19 cellular contexts compared by ENCODE assay signal in the genomic region with DNA sequence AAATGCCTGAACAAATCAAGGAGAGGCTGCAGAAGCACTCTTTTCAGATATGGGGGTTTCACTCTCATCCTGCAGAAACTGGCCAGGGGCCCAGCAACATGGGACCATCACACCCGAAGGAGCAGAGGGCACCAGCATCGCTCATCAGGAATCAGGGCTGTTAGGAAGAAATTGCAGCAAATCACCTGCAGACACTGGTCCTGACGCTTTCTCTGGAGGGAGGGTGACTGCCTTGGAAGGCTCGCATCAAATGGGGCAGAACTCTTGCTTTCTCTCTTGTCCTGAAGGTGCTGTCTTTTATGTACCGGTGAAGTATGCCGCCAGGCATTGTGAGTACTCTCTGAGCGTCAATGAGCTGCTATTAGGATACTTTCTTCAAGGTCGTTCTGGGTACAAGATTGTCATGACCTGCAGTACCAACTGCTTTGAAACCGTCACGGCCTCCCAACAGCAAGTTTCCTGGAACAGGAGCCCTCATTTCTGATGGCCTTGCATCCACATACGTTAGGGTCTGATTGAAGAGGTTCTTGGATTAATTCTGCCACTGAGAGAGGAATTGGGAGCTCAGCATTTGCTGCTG.
"Had no signal": no experiment of that assay in that cellular context is flagged by ENCODE, and none has a peak within 500 bp of the region (broad histone marks: within the 10 kb centered on the region; RNA-seq: fewer than 3 reads in every experiment).

No MANE protein-coding gene starts in this region.

- H3K36me3 Mint-ChIP-seq: natural killer cell treated with Interleukin-12 subunit alpha and Interleukin-12 subunit beta and Interleukin-15 and Interleukin-18, amount 100 ng/mL, for 72 hours; stimulated activated memory B cell treated with anti-CD40 and anti-IgM and Interleukin-4, amounts not matched to agents 10 μg/mL and 1 μg/mL and 100 μg/mL, for 72 hours had no signal

- H3K4me1 ChIP-seq: psoas muscle, thyroid gland had no signal

- H3K9me3 ChIP-seq: psoas muscle, thyroid gland had no signal

- H3K27me3 ChIP-seq: dorsolateral prefrontal cortex, thyroid gland had no signal

- H3K4me1 Mint-ChIP-seq: activated CD4-positive, alpha-beta T cell treated with anti-CD3 and anti-CD28 coated beads for 36 hours; stimulated activated memory B cell treated with anti-CD40 and anti-IgM and Interleukin-4, amounts not matched to agents 10 μg/mL and 1 μg/mL and 100 μg/mL, for 72 hours had no signal

- H3K27ac Mint-ChIP-seq: activated CD4-positive, alpha-beta T cell treated with anti-CD3 and anti-CD28 coated beads for 36 hours; activated CD8-positive, alpha-beta T cell treated with anti-CD3 and anti-CD28 coated beads for 36 hours; activated naive CD4-positive, alpha-beta T cell treated with anti-CD3 and anti-CD28 coated beads for 36 hours; activated T-helper 1 cell treated with anti-CD3 and anti-CD28 coated beads, Interleukin-12 subunit alpha, Interleukin-12 subunit beta, Interleukin-2, Interleukin-4 antibody, amounts not matched to agents 30 ng/mL and 10 ng/mL and 1 ng/mL, durations not matched to agents 14 hours and 24 hours and 36 hours; natural killer cell treated with Interleukin-12 subunit alpha and Interleukin-12 subunit beta and Interleukin-15 and Interleukin-18, amount 100 ng/mL, for 72 hours; stimulated activated memory B cell treated with anti-CD40 and anti-IgM and Interleukin-4, amounts not matched to agents 10 μg/mL and 1 μg/mL and 100 μg/mL, for 72 hours had no signal

- H3K27me3 Mint-ChIP-seq: activated CD8-positive, alpha-beta T cell treated with anti-CD3 and anti-CD28 coated beads for 36 hours; stimulated activated memory B cell treated with anti-CD40 and anti-IgM and Interleukin-4, amounts not matched to agents 10 μg/mL and 1 μg/mL and 100 μg/mL, for 72 hours had no signal

- H3K36me3 ChIP-seq: cardiac muscle cell, thyroid gland had no signal

- DNase-seq: activated CD4-positive, alpha-beta T cell treated with anti-CD3 and anti-CD28 coated beads for 36 hours; activated CD8-positive, alpha-beta T cell treated with anti-CD3 and anti-CD28 coated beads for 36 hours; activated naive CD4-positive, alpha-beta T cell treated with anti-CD3 and anti-CD28 coated beads for 36 hours; hypothalamus; mesendoderm; nucleus accumbens; psoas muscle; SHP77 treated with DMSO at 0.1 percent for 48 hours; stimulated activated CD4-positive, alpha-beta T cell treated with anti-CD3 and anti-CD28 coated beads, Interleukin-1b, Interleukin-23, amount 100 ng/mL, for 48 hours; T-helper 1 cell; thyroid gland had no signal

- ATAC-seq: activated CD4-positive, alpha-beta T cell treated with anti-CD3 and anti-CD28 coated beads for 36 hours; activated CD8-positive, alpha-beta T cell treated with anti-CD3 and anti-CD28 coated beads for 36 hours; esophagus mucosa; natural killer cell treated with Interleukin-12 subunit alpha and Interleukin-12 subunit beta and Interleukin-15 and Interleukin-18, amount 100 ng/mL, for 72 hours; psoas muscle; sciatic nerve; SK-N-SH treated with all-trans-retinoic acid at 6 μM for 48 hours; stimulated activated memory B cell treated with anti-CD40 and anti-IgM and Interleukin-4, amounts not matched to agents 10 μg/mL and 1 μg/mL and 100 μg/mL, for 72 hours had no signal

- H3K4me3 Mint-ChIP-seq: activated CD4-positive, alpha-beta T cell treated with anti-CD3 and anti-CD28 coated beads for 36 hours; activated CD8-positive, alpha-beta T cell treated with anti-CD3 and anti-CD28 coated beads for 36 hours; activated naive CD4-positive, alpha-beta T cell treated with anti-CD3 and anti-CD28 coated beads for 36 hours; activated T-helper 1 cell treated with anti-CD3 and anti-CD28 coated beads, Interleukin-12 subunit alpha, Interleukin-12 subunit beta, Interleukin-2, Interleukin-4 antibody, amounts not matched to agents 30 ng/mL and 10 ng/mL and 1 ng/mL, durations not matched to agents 14 hours and 24 hours and 36 hours; natural killer cell treated with Interleukin-12 subunit alpha and Interleukin-12 subunit beta and Interleukin-15 and Interleukin-18, amount 100 ng/mL, for 72 hours; stimulated activated memory B cell treated with anti-CD40 and anti-IgM and Interleukin-4, amounts not matched to agents 10 μg/mL and 1 μg/mL and 100 μg/mL, for 72 hours had no signal

- H3K4me3 ChIP-seq: cardiac muscle cell, dorsolateral prefrontal cortex, psoas muscle, thyroid gland had no signal

- H3K9me3 Mint-ChIP-seq: activated CD8-positive, alpha-beta T cell treated with anti-CD3 and anti-CD28 coated beads for 36 hours; activated naive CD4-positive, alpha-beta T cell treated with anti-CD3 and anti-CD28 coated beads for 36 hours; activated T-helper 1 cell treated with anti-CD3 and anti-CD28 coated beads, Interleukin-12 subunit alpha, Interleukin-12 subunit beta, Interleukin-2, Interleukin-4 antibody, amounts not matched to agents 30 ng/mL and 10 ng/mL and 1 ng/mL, durations not matched to agents 14 hours and 24 hours and 36 hours; natural killer cell treated with Interleukin-12 subunit alpha and Interleukin-12 subunit beta and Interleukin-15 and Interleukin-18, amount 100 ng/mL, for 72 hours; stimulated activated memory B cell treated with anti-CD40 and anti-IgM and Interleukin-4, amounts not matched to agents 10 μg/mL and 1 μg/mL and 100 μg/mL, for 72 hours had no signal

- H3K27ac ChIP-seq: cardiac muscle cell, dorsolateral prefrontal cortex, psoas muscle, thyroid gland had no signal
